In genomic region chr6:41589636-41590622, GRCh38 we compare ENCODE assay signal across 1 cellular context.
TF ChIP-seq lines count a peak whose summit lies in the region.

No MANE protein-coding gene starts in this region.

TF ChIP-seq in K562, 482 proteins besides CTCF, POLR2A, EP300 and RAD21:
- peak; percentile 11 for TF ChIP-seq RBM22 (IDR thresholded peaks at IDR 0.05; ENCODE audit: low read depth, low read length, poor library complexity, severe bottlenecking)
- 0 out of 2 replicates have a peak, but pooled peaks have one; percentile 24 for TF ChIP-seq POLR2G (IDR thresholded peaks at IDR 0.05; ENCODE audit: low read depth, low read length)
- TF ChIP-seq PHF8 (IDR thresholded peaks at IDR 0.05; ENCODE audit: borderline replicate concordance, low read length): no peak
